In genomic region chr16:67223992-67224391, GRCh38 we compare ENCODE assay signal across 31 cellular contexts. TPM values are rescaled to one million over a fixed set of nuclear protein-coding genes. Genes with fewer than 3 reads are reported as not detected.
DNase-seq lines count a peak whose midpoint lies in the region; ATAC-seq lines count a peak whose summit lies in the region.
"Had no signal": no experiment of that assay in that cellular context is flagged by ENCODE, and none has a peak within 500 bp of the region (broad histone marks: within the 10 kb centered on the region; RNA-seq: fewer than 3 reads in every experiment).

No MANE protein-coding gene starts in this region.

- H3K23ac ChIP-seq in mesendoderm (ENCODE audit: low read length), result no peak overlapping the region

- peaks cover 2% of the 10 kb centered on the region for H3K36me3 ChIP-seq in mesendoderm (ENCODE audit: control insufficient read depth, insufficient read depth, low read length)

- H3K27me3 Mint-ChIP-seq in activated naive CD4-positive, alpha-beta T cell treated with anti-CD3 and anti-CD28 coated beads for 36 hours (ENCODE audit: low read depth), result no peaks in the 10 kb centered on the region
- H3K27me3 Mint-ChIP-seq in T-helper 17 cell, result no peaks in the 10 kb centered on the region
- H3K27me3 Mint-ChIP-seq: activated naive CD8-positive, alpha-beta T cell treated with anti-CD3 and anti-CD28 coated beads, Interleukin-2, amount 10 ng/mL, durations not matched to agents 7 days and 5 days; stimulated activated naive CD8-positive, alpha-beta T cell treated with anti-CD3 and anti-CD28 coated beads, Interleukin-15, Interleukin-2, amounts not matched to agents 100 ng/mL and 50 ng/mL, for 24 hours had no signal

- no peak overlapping the region for H3K4me3 Mint-ChIP-seq in activated naive CD4-positive, alpha-beta T cell treated with anti-CD3 and anti-CD28 coated beads for 36 hours
- peak overlapping the region; percentile 43 for H3K4me3 Mint-ChIP-seq in T-helper 17 cell
- H3K4me3 Mint-ChIP-seq: activated naive CD8-positive, alpha-beta T cell treated with anti-CD3 and anti-CD28 coated beads, Interleukin-2, amount 10 ng/mL, durations not matched to agents 7 days and 5 days; immature natural killer cell; stimulated activated naive CD8-positive, alpha-beta T cell treated with anti-CD3 and anti-CD28 coated beads, Interleukin-15, Interleukin-2, amounts not matched to agents 100 ng/mL and 50 ng/mL, for 24 hours had no signal

- H3K27ac ChIP-seq in mesendoderm (ENCODE audit: low read depth, low read length), result no peak overlapping the region
- H3K27ac ChIP-seq: ascending aorta, epithelial cell of prostate, testis had no signal

- intact Hi-C loops in activated naive CD4-positive, alpha-beta T cell treated with anti-CD3 and anti-CD28 coated beads for 36 hours (cut with micrococcal nuclease), result no loop called here

- no peak for DNase-seq in activated naive CD4-positive, alpha-beta T cell treated with anti-CD3 and anti-CD28 coated beads for 36 hours
- no peak for DNase-seq in activated naive CD4-positive, alpha-beta T cell treated with anti-CD3 and anti-CD28 coated beads, Interleukin-2, amount 50 U/mL, for 16 hours
- DNase-seq in T-helper 17 cell (no peak), dermis blood vessel endothelial cell (peak; percentile 27), mesendoderm (peak; percentile 19)
- DNase-seq: activated naive CD8-positive, alpha-beta T cell treated with anti-CD3 and anti-CD28 coated beads, Interleukin-2, amount 10 ng/mL, durations not matched to agents 7 days and 5 days; activated T-cell treated with anti-CD3 and anti-CD28 coated beads, Interleukin-2, amount 50 U/mL, for 1 hour; COR-L47; DMS53; H9; immature natural killer cell; KG1; left colon; MM.1S; NCI-H1417 treated with DMSO at 0.1 percent for 48 hours; NCI-H2081 treated with DMSO at 0.1 percent for 48 hours; NCI-H345; NCI-H69; posterior cingulate gyrus; SHP77; spleen; stimulated activated CD8-positive, alpha-beta memory T cell treated with anti-CD3 and anti-CD28 coated beads, Interleukin-4, amount 100 ng/mL, for 48 hours; testis had no signal

- no peak overlapping the region for H2AK5ac ChIP-seq in mesendoderm (ENCODE audit: low read length)

- no peak overlapping the region for H4K5ac ChIP-seq in mesendoderm (ENCODE audit: low read length)

- no peak overlapping the region for H4K8ac ChIP-seq in mesendoderm (ENCODE audit: low read depth, low read length)

- peaks cover 13% of the 10 kb centered on the region for H3K79me2 ChIP-seq in mesendoderm (ENCODE audit: control insufficient read depth, insufficient read depth, low read length)

- peaks cover 15% of the 10 kb centered on the region for H3K79me1 ChIP-seq in mesendoderm (ENCODE audit: low read length)

- no peak overlapping the region for H3K9ac ChIP-seq in mesendoderm (ENCODE audit: low read length)

- WGBS in mesendoderm (ENCODE audit: extremely low coverage, insufficient coverage, low lambda C conversion rate), result no CpG with 5 or more reads among the region's 3 CpGs

- peaks cover 51% of the 10 kb centered on the region for H3K4me1 Mint-ChIP-seq in activated naive CD4-positive, alpha-beta T cell treated with anti-CD3 and anti-CD28 coated beads for 36 hours (ENCODE audit: low read depth)
- H3K4me1 Mint-ChIP-seq in T-helper 17 cell, result peaks cover 50% of the 10 kb centered on the region

- peaks cover 2% of the 10 kb centered on the region for H3K4me1 ChIP-seq in mesendoderm (ENCODE audit: control insufficient read depth, low read depth, low read length)

- H3K9me3 Mint-ChIP-seq in activated naive CD4-positive, alpha-beta T cell treated with anti-CD3 and anti-CD28 coated beads for 36 hours, result no peaks in the 10 kb centered on the region
- H3K9me3 Mint-ChIP-seq: activated naive CD8-positive, alpha-beta T cell treated with anti-CD3 and anti-CD28 coated beads, Interleukin-2, amount 10 ng/mL, durations not matched to agents 7 days and 5 days; H9; immature natural killer cell; stimulated activated naive CD8-positive, alpha-beta T cell treated with anti-CD3 and anti-CD28 coated beads, Interleukin-15, Interleukin-2, amounts not matched to agents 100 ng/mL and 50 ng/mL, for 24 hours had no signal

- H3K4me2 ChIP-seq in mesendoderm (ENCODE audit: low read length), result no peak overlapping the region

- H3K27ac Mint-ChIP-seq in activated naive CD4-positive, alpha-beta T cell treated with anti-CD3 and anti-CD28 coated beads for 36 hours, result peak overlapping the region; percentile 20
- peak overlapping the region; percentile 87 for H3K27ac Mint-ChIP-seq in T-helper 17 cell
- H3K27ac Mint-ChIP-seq: H9 had no signal

- no peak overlapping the region for H2BK5ac ChIP-seq in mesendoderm (ENCODE audit: low read length)

- ATAC-seq in T-helper 17 cell (no peak), GM19023 (IDR thresholded peaks at IDR 0.05; ENCODE audit: unreplicated experiment) (no peak), HG03159 (IDR thresholded peaks at IDR 0.05; ENCODE audit: unreplicated experiment) (no peak), GM18511 (IDR thresholded peaks at IDR 0.05; ENCODE audit: unreplicated experiment) (no peak)
- ATAC-seq: left colon, Panc1, right cardiac atrium had no signal

- no peak overlapping the region for H3K4me3 ChIP-seq in mesendoderm (ENCODE audit: low read length)
- H3K4me3 ChIP-seq: ascending aorta, spleen, testis had no signal

- H3K56ac ChIP-seq in mesendoderm (ENCODE audit: low read length), result no peak overlapping the region

- no peaks in the 10 kb centered on the region for H3K9me3 ChIP-seq in T-helper 17 cell (ENCODE audit: control insufficient read depth, low read length, poor library complexity, severe bottlenecking)
- H3K9me3 ChIP-seq: ascending aorta, spleen, testis had no signal

- H3K27me3 ChIP-seq in mesendoderm (ENCODE audit: insufficient read depth, low read length, poor library complexity), result no peaks in the 10 kb centered on the region
- H3K27me3 ChIP-seq: ascending aorta, spleen, testis had no signal

- CTCF ChIA-PET in activated naive CD4-positive, alpha-beta T cell treated with anti-CD3 and anti-CD28 coated beads for 36 hours (lab: Charles Lee), result interaction anchor here (0.8 to 1.5 kb wide), 3 partner anchors 26 to 175 kb away, joined by 3 read pairs; no protein-coding TSS in a partner anchor

- H2BK15ac ChIP-seq in mesendoderm (replicated peaks; ENCODE audit: low read depth), result no peak overlapping the region

- H3K36me3 Mint-ChIP-seq in activated naive CD4-positive, alpha-beta T cell treated with anti-CD3 and anti-CD28 coated beads for 36 hours (ENCODE audit: low read depth), result peaks cover 4% of the 10 kb centered on the region
- H3K36me3 Mint-ChIP-seq in T-helper 17 cell (ENCODE audit: low read depth), result peaks cover 5% of the 10 kb centered on the region

- no peak overlapping the region for H2BK120ac ChIP-seq in mesendoderm (ENCODE audit: low read depth, low read length)

- H3K4ac ChIP-seq in mesendoderm (ENCODE audit: low read depth, low read length), result no peak overlapping the region

- H3K18ac ChIP-seq in mesendoderm (ENCODE audit: low read length), result no peak overlapping the region

RNA-seq across cellular contexts. Expression of gene TMEM208, which starts 2.9 kb away (rescaled TPM):
- 10 to 100 TPM; 24.6 to 29.4 TPM for total RNA-seq in activated naive CD4-positive, alpha-beta T cell treated with anti-CD3 and anti-CD28 coated beads for 36 hours
- total RNA-seq in T-helper 17 cell (10 to 100 TPM; 27.9 to 28.2 TPM), dermis blood vessel endothelial cell (21.1 and 31.7 TPM in 2 replicates)
- 37.1 TPM for polyA plus RNA-seq in mesendoderm (2013, experiment 1 of 2)
- polyA plus RNA-seq in mesendoderm (2013, experiment 2 of 2), result 34.1 TPM

RNA-seq across cellular contexts. Expression of gene FHOD1, which starts 23.3 kb away (rescaled TPM):
- total RNA-seq in activated naive CD4-positive, alpha-beta T cell treated with anti-CD3 and anti-CD28 coated beads for 36 hours, result 10 to 100 TPM; 70.7 to 73.7 TPM
- 10 to 100 TPM; 45.1 to 48.6 TPM for total RNA-seq in T-helper 17 cell
- total RNA-seq in dermis blood vessel endothelial cell, result 25.5 and 37.4 TPM in 2 replicates
- 37.1 TPM for polyA plus RNA-seq in mesendoderm (2013, experiment 1 of 2)
- polyA plus RNA-seq in mesendoderm (2013, experiment 2 of 2), result 37.3 TPM

RNA-seq across cellular contexts. Expression of gene SLC9A5, which starts 24.8 kb away (rescaled TPM):
- 1 to 10 TPM; 5.2 TPM for total RNA-seq in activated naive CD4-positive, alpha-beta T cell treated with anti-CD3 and anti-CD28 coated beads for 36 hours
- 1 to 10 TPM; 1.3 to 1.4 TPM for total RNA-seq in T-helper 17 cell
- 0.56 and 1.2 TPM in 2 replicates for total RNA-seq in dermis blood vessel endothelial cell
- 1.1 TPM for polyA plus RNA-seq in mesendoderm (2013, experiment 1 of 2)
- 0.95 TPM for polyA plus RNA-seq in mesendoderm (2013, experiment 2 of 2)

RNA-seq across cellular contexts. Expression of gene ELMO3, which starts 25.1 kb away (rescaled TPM):
- total RNA-seq in activated naive CD4-positive, alpha-beta T cell treated with anti-CD3 and anti-CD28 coated beads for 36 hours, result 1 to 10 TPM; 3.8 to 4.4 TPM
- total RNA-seq in T-helper 17 cell, result 1 to 10 TPM; 2.4 TPM
- total RNA-seq in dermis blood vessel endothelial cell, result 0.74 and 1.9 TPM in 2 replicates
- 2.1 TPM for polyA plus RNA-seq in mesendoderm (2013, experiment 1 of 2)
- polyA plus RNA-seq in mesendoderm (2013, experiment 2 of 2), result 2.1 TPM
- total RNA-seq: ascending aorta had no signal
- polyA plus RNA-seq: immature natural killer cell had no signal

RNA-seq across cellular contexts. Expression of gene E2F4, which starts 32.0 kb away (rescaled TPM):
- total RNA-seq in activated naive CD4-positive, alpha-beta T cell treated with anti-CD3 and anti-CD28 coated beads for 36 hours, result 10 to 100 TPM; 65.1 to 66.5 TPM
- total RNA-seq in T-helper 17 cell (10 to 100 TPM; 64.6 to 75.1 TPM), dermis blood vessel endothelial cell (93.1 and 104 TPM in 2 replicates)
- polyA plus RNA-seq in mesendoderm (2013, experiment 1 of 2), result 55.3 TPM
- 56.0 TPM for polyA plus RNA-seq in mesendoderm (2013, experiment 2 of 2)

Comparison
In these comparisons a context has a peak if more than half of its experiments do, and no peak if none do; other contexts are left out.
1. DNase-seq: peak in dermis blood vessel endothelial cell (single experiment) and mesendoderm (single experiment); none in activated naive CD4-positive, alpha-beta T cell treated with anti-CD3 and anti-CD28 coated beads for 36 hours (single experiment), activated naive CD4-positive, alpha-beta T cell treated with anti-CD3 and anti-CD28 coated beads, Interleukin-2, amount 50 U/mL, for 16 hours (single experiment) and T-helper 17 cell (0 of 3).